11 cellular contexts compared by ENCODE assay signal in genomic region chr17:82636626-82637598, GRCh38. TPM values are rescaled to one million over a fixed set of nuclear protein-coding genes. Genes with fewer than 3 reads are reported as not detected.
DNase-seq lines count a peak whose midpoint lies in the region; ATAC-seq and TF ChIP-seq lines count a peak whose summit lies in the region.
"Had no signal": no experiment of that assay in that cellular context is flagged by ENCODE, and none has a peak within 500 bp of the region (broad histone marks: within the 10 kb centered on the region; RNA-seq: fewer than 3 reads in every experiment).

No MANE protein-coding gene starts in this region.

- H4K20me1 ChIP-seq in HCT116 (ENCODE audit: insufficient read depth) (peaks cover 33% of the 10 kb centered on the region), mammary epithelial cell (ENCODE audit: insufficient read depth, low read length) (peaks cover 4% of the 10 kb centered on the region)

- H2AFZ ChIP-seq in HCT116 (ENCODE audit: low read depth, low read length, poor library complexity, severe bottlenecking) (no peak overlapping the region), mammary epithelial cell (ENCODE audit: low read depth, low read length) (no peak overlapping the region)

- TF ChIP-seq CTCF in A673 (conservative IDR thresholded peaks at IDR 0.05; ENCODE audit: low read depth, low read length) (no peak), HCT116 (IDR thresholded peaks at IDR 0.05 in 2 of 3, conservative IDR thresholded peaks at IDR 0.05 in 1 of 3; ENCODE audit: borderline replicate concordance in 1 of 3, insufficient read depth in 1 of 3, low read depth in 2 of 3, low read length in 2 of 3) (no peak), mammary epithelial cell (conservative IDR thresholded peaks at IDR 0.05 in 1 of 2, IDR thresholded peaks at IDR 0.05 in 1 of 2; ENCODE audit: extremely low read depth in 1 of 2, insufficient read depth in 1 of 2, low read depth in 1 of 2, low read length in 2 of 2) (no peak), mucosa of descending colon (IDR thresholded peaks at IDR 0.05) (no peak)

- H3K9ac ChIP-seq in HCT116 (ENCODE audit: low read length) = no peak overlapping the region
- H3K9ac ChIP-seq in mammary epithelial cell (ENCODE audit: insufficient read depth, low read length) = no peak overlapping the region

- DNase-seq in A673 (ENCODE audit: low spot score) = no peak
- DNase-seq in HCT116 (ENCODE audit: low read depth, low spot score) = no peak
- DNase-seq in mammary epithelial cell = peak; percentile 6
- no peak for DNase-seq in mucosa of descending colon
- no peak for DNase-seq in MV-4-11 (lab: John Stamatoyannopoulos, UW)
- DNase-seq in stimulated activated CD4-positive, alpha-beta T cell treated with anti-CD3 and anti-CD28 coated beads, Interleukin-1b, Interleukin-23, amount 100 ng/mL, for 48 hours = no peak
- no peak for DNase-seq in dedifferentiated amniotic fluid mesenchymal stem cell (ENCODE audit: extremely low spot score)
- no peak for DNase-seq in NCI-H446 treated with DMSO at 0.1 percent for 48 hours (lab: John Stamatoyannopoulos, UW)
- DNase-seq: activated gamma-delta T cell, NCI-H187, uterus had no signal

- H3K36me3 ChIP-seq in A673 (ENCODE audit: insufficient read depth, low read length, poor library complexity, severe bottlenecking) = peaks cover 33% of the 10 kb centered on the region
- H3K36me3 ChIP-seq in HCT116 (ENCODE audit: control insufficient read depth in 1 of 2, insufficient read depth in 2 of 2, low read length in 2 of 2) = peaks cover 32 to 70% of the 10 kb centered on the region in 2 experiments
- peaks cover 3% of the 10 kb centered on the region for H3K36me3 ChIP-seq in mammary epithelial cell (ENCODE audit: insufficient read depth, low read length)
- no peaks in the 10 kb centered on the region for H3K36me3 ChIP-seq in mucosa of descending colon (ENCODE audit: low read depth)
- H3K36me3 ChIP-seq: uterus had no signal

- POLR2A ChIA-PET in A673 (lab: Charles Lee; ENCODE audit: low non-redundant PET) = no interaction called here
- POLR2A ChIA-PET in HCT116 (lab: Charles Lee) = no interaction called here

- TF ChIP-seq POLR2A in HCT116 (IDR thresholded peaks at IDR 0.05; ENCODE audit: borderline replicate concordance, extremely low read depth, insufficient read depth, insufficient read length) = no peak

- H3K9me3 ChIP-seq in A673 (ENCODE audit: low read depth, low read length, poor library complexity, severe bottlenecking) (no peaks in the 10 kb centered on the region), HCT116 (ENCODE audit: control insufficient read depth in 1 of 2, insufficient read depth in 1 of 2, low read depth in 1 of 2, low read length in 2 of 2) (no peaks in the 10 kb centered on the region), mammary epithelial cell (replicated peaks; ENCODE audit: insufficient read depth, low read length) (no peaks in the 10 kb centered on the region), mucosa of descending colon (peaks cover 6% of the 10 kb centered on the region)
- H3K9me3 ChIP-seq: uterus had no signal

- CTCF ChIA-PET in A673 (lab: Charles Lee) (no interaction called here), HCT116 (lab: Charles Lee) (no interaction called here), mammary epithelial cell (lab: Charles Lee; ENCODE audit: low non-redundant PET) (no interaction called here)

- H3K9me2 ChIP-seq in HCT116 (ENCODE audit: insufficient read depth) = no peaks in the 10 kb centered on the region

- ATAC-seq in HCT116 (no peak), mucosa of descending colon (peak; percentile 81)

- WGBS in mammary epithelial cell (ENCODE audit: low coverage, missing lambda C conversion rate) = 67% methylated on average over 16 of the region's 16 CpGs

- TF ChIP-seq RAD21 in HCT116 (IDR thresholded peaks at IDR 0.05; ENCODE audit: low read depth) = no peak

- H3K4me2 ChIP-seq in HCT116 (ENCODE audit: low read length) = no peak overlapping the region
- H3K4me2 ChIP-seq in mammary epithelial cell (ENCODE audit: insufficient read depth, low read depth, low read length) = no peak overlapping the region

- H3K4me1 ChIP-seq in A673 (ENCODE audit: insufficient read depth, low read length, poor library complexity, severe bottlenecking) (no peaks in the 10 kb centered on the region), HCT116 (ENCODE audit: control insufficient read depth in 1 of 2, insufficient read depth in 2 of 2, low read length in 2 of 2) (peaks cover 5 to 10% of the 10 kb centered on the region in 2 experiments; a peak in 2 of 4 replicates), mammary epithelial cell (ENCODE audit: insufficient read depth, low read length) (no peaks in the 10 kb centered on the region), mucosa of descending colon (ENCODE audit: low read depth) (peaks cover 4% of the 10 kb centered on the region)
- H3K4me1 ChIP-seq: uterus had no signal

- intact Hi-C loops in A673 (cut with micrococcal nuclease; ENCODE audit: unreplicated experiment) (no loop called here), HCT116 (cut with micrococcal nuclease) (no loop called here), mammary epithelial cell (cut with micrococcal nuclease) (no loop called here), mucosa of descending colon (cut with DNase I, micrococcal nuclease) (no loop called here)

- no peak overlapping the region for H3K27ac ChIP-seq in A673 (ENCODE audit: low read depth, low read length, poor library complexity, severe bottlenecking)
- peak overlapping the region; percentile 11; the same call in 1 of the 2 replicates for H3K27ac ChIP-seq in HCT116 (ENCODE audit: low read depth, low read length)
- no peak overlapping the region for H3K27ac ChIP-seq in mammary epithelial cell (ENCODE audit: insufficient read depth, low read depth, low read length)
- H3K27ac ChIP-seq: uterus had no signal

- dilution Hi-C loops in mammary epithelial cell (cut with HindIII; ENCODE audit: low sequenced_read_pairs) = loop anchor here (5.0 kb wide), 2 partner anchors 95 to 275 kb away; no protein-coding TSS in a partner anchor

- RAD21 ChIA-PET in HCT116 (lab: Charles Lee; ENCODE audit: low non-redundant PET in 1 of 2, low total read pairs in 2 of 2, uncharacterized antibody in 2 of 2, unreplicated experiment in 2 of 2) = no interaction called here

- in situ Hi-C loops in mammary epithelial cell (cut with MboI; ENCODE audit: low sequenced_read_pairs in 2 of 2) = no loop called here

- H3K79me2 ChIP-seq in HCT116 (ENCODE audit: insufficient read depth, low read length) = peaks cover 99% of the 10 kb centered on the region
- H3K79me2 ChIP-seq in mammary epithelial cell (ENCODE audit: insufficient read depth, low read length) = peaks cover 97% of the 10 kb centered on the region

- H3K4me3 ChIP-seq in A673 (ENCODE audit: low read depth, low read length, poor library complexity, severe bottlenecking) (no peak overlapping the region), HCT116 (replicated peaks in 1 of 2; ENCODE audit: low read depth in 1 of 2, low read length in 2 of 2) (no peak overlapping the region), mammary epithelial cell (replicated peaks in 1 of 3; ENCODE audit: insufficient read depth in 1 of 3, low read depth in 2 of 3, low read length in 3 of 3) (no peak overlapping the region), mucosa of descending colon (no peak overlapping the region)
- H3K4me3 ChIP-seq: uterus had no signal

- H3K27me3 ChIP-seq in A673 (replicated peaks; ENCODE audit: insufficient read depth, low read depth, low read length, poor library complexity) (no peaks in the 10 kb centered on the region), HCT116 (ENCODE audit: insufficient read depth, low read length) (no peaks in the 10 kb centered on the region), mammary epithelial cell (ENCODE audit: insufficient read depth, low read length) (no peaks in the 10 kb centered on the region)
- H3K27me3 ChIP-seq: uterus had no signal

- TSS peak; percentile 6 for BruUV-seq in A673 (replicated peaks; lab: Mats Ljungman, UMichigan)
- BruUV-seq in HCT116 (replicated peaks; lab: Mats Ljungman, UMichigan) = TSS peak; percentile 7
- no TSS peak for BruUV-seq in mammary epithelial cell (replicated peaks; lab: Mats Ljungman, UMichigan)

TF ChIP-seq in HCT116, 20 proteins besides CTCF, POLR2A, EP300 and RAD21:
- TF ChIP-seq SP1 (IDR thresholded peaks at IDR 0.05; ENCODE audit: low read depth) = no peak
- TF ChIP-seq EGR1 (IDR thresholded peaks at IDR 0.05; ENCODE audit: low read depth) = no peak
- no peak for TF ChIP-seq EZH2phosphoT487 (IDR thresholded peaks at IDR 0.05; ENCODE audit: borderline replicate concordance)
- no peak for TF ChIP-seq FOSL1 (IDR thresholded peaks at IDR 0.05; ENCODE audit: low read depth)
- no peak for TF ChIP-seq POLR2AphosphoS5 (IDR thresholded peaks at IDR 0.05; ENCODE audit: low read depth, low read length)
- TF ChIP-seq ZNF274 (IDR thresholded peaks at IDR 0.05; ENCODE audit: low read depth, low read length) = no peak
- TF ChIP-seq ELF1 (IDR thresholded peaks at IDR 0.05; ENCODE audit: borderline replicate concordance, low read depth) = no peak

RNA-seq across cellular contexts. Expression of gene WDR45B, which starts 11.3 kb away (rescaled TPM):
- 69.9 and 73.0 TPM in 2 replicates for total RNA-seq in A673 (2021)
- 117 TPM for total RNA-seq in HCT116 (2021; ENCODE audit: unreplicated experiment)
- 148 and 173 TPM in 2 replicates for polyA plus RNA-seq in HCT116 (2012)
- 10 to 100 TPM; 62.2 to 68.4 TPM for total RNA-seq in mammary epithelial cell
- 71.9 TPM for polyA plus RNA-seq in mammary epithelial cell
- polyA minus RNA-seq in mammary epithelial cell = 71.2 TPM
- total RNA-seq in mucosa of descending colon = 10 to 100 TPM; 69.0 to 76.0 (median 74.4) TPM
